In the genomic region with DNA sequence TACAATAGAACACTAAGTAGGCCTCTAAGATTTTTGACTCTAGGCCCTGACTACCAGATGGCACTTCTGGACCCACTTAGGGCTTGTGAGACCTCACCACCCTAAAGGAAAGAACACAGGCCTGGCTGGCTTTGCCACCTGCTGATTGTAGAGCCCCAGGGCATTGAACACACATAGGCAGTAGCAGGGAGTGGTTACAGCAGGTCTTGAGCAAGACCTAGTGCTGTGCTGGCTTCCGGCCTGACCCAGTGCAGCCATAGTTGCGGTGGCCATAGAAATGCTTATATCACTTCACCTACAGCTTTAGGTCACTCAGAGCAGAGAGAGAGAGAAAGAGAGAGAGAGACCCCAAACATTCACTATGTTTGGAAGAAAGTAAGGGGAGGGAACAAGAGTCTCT, we compare ENCODE assay signal across 30 cellular contexts.
"Had no signal": no experiment of that assay in that cellular context is flagged by ENCODE, and none has a peak within 500 bp of the region (broad histone marks: within the 10 kb centered on the region; RNA-seq: fewer than 3 reads in every experiment).

No MANE protein-coding gene starts in this region.

- DNase-seq: naive B cell; naive thymus-derived CD8-positive, alpha-beta T cell; nephron progenitor cell; nucleus accumbens; pancreas; right cardiac atrium; right lobe of liver; spleen; stimulated activated CD4-positive, alpha-beta T cell treated with anti-CD3 and anti-CD28 coated beads, Interleukin-12 subunit alpha, Interleukin-12 subunit beta, amount 100 ng/mL, for 4 hours; stimulated activated CD4-positive, alpha-beta T cell treated with anti-CD3 and anti-CD28 coated beads, Interleukin-1b, Interleukin-23, amount 100 ng/mL, for 48 hours; stimulated activated CD4-positive, alpha-beta T cell treated with anti-CD3 and anti-CD28 coated beads, Interleukin-4, amount 100 ng/mL, for 1 hour; stimulated activated CD4-positive, alpha-beta T cell treated with anti-CD3 and anti-CD28 coated beads, Interleukin-4, amount 100 ng/mL, for 4 hours; stimulated activated CD8-positive, alpha-beta memory T cell treated with anti-CD3 and anti-CD28 coated beads, Interleukin-4, amount 100 ng/mL, for 48 hours; stimulated activated naive CD4-positive, alpha-beta T cell; substantia nigra; testis; tibial artery; transverse colon; upper lobe of right lung; uterus had no signal

- H3K4me3 Mint-ChIP-seq: naive B cell; naive thymus-derived CD8-positive, alpha-beta T cell; natural killer cell treated with Interleukin-12 subunit alpha and Interleukin-12 subunit beta and Interleukin-15 and Interleukin-18, amount 100 ng/mL, for 72 hours; nephron progenitor cell; neural crest cell; stimulated activated memory B cell treated with anti-CD40 and anti-IgM and Interleukin-4, amounts not matched to agents 10 μg/mL and 1 μg/mL and 100 μg/mL, for 72 hours; stimulated activated naive CD8-positive, alpha-beta T cell treated with anti-CD3 and anti-CD28 coated beads, Interleukin-15, Interleukin-2, amounts not matched to agents 100 ng/mL and 50 ng/mL, for 24 hours; type B pancreatic cell had no signal

- H3K4me1 Mint-ChIP-seq: naive B cell; naive thymus-derived CD8-positive, alpha-beta T cell; nephron progenitor cell; neural crest cell; stimulated activated memory B cell treated with anti-CD40 and anti-IgM and Interleukin-4, amounts not matched to agents 10 μg/mL and 1 μg/mL and 100 μg/mL, for 72 hours had no signal

- H3K27ac Mint-ChIP-seq: naive B cell; naive thymus-derived CD8-positive, alpha-beta T cell; natural killer cell treated with Interleukin-12 subunit alpha and Interleukin-12 subunit beta and Interleukin-15 and Interleukin-18, amount 100 ng/mL, for 72 hours; nephron progenitor cell; stimulated activated memory B cell treated with anti-CD40 and anti-IgM and Interleukin-4, amounts not matched to agents 10 μg/mL and 1 μg/mL and 100 μg/mL, for 72 hours; stimulated activated naive CD8-positive, alpha-beta T cell treated with anti-CD3 and anti-CD28 coated beads, Interleukin-15, Interleukin-2, amounts not matched to agents 100 ng/mL and 50 ng/mL, for 24 hours; type B pancreatic cell had no signal

- H3K27ac ChIP-seq: neutrophil, pancreas, prostate gland, right lobe of liver, skin epidermis, spleen, suprapubic skin, testis, tibial artery, transverse colon, upper lobe of right lung, uterus had no signal

- H3K27me3 Mint-ChIP-seq: naive B cell; natural killer cell treated with Interleukin-12 subunit alpha and Interleukin-12 subunit beta and Interleukin-15 and Interleukin-18, amount 100 ng/mL, for 72 hours; stimulated activated memory B cell treated with anti-CD40 and anti-IgM and Interleukin-4, amounts not matched to agents 10 μg/mL and 1 μg/mL and 100 μg/mL, for 72 hours; stimulated activated naive CD8-positive, alpha-beta T cell treated with anti-CD3 and anti-CD28 coated beads, Interleukin-15, Interleukin-2, amounts not matched to agents 100 ng/mL and 50 ng/mL, for 24 hours; type B pancreatic cell had no signal

- H3K36me3 ChIP-seq: neutrophil, pancreas, prostate gland, right lobe of liver, spleen, suprapubic skin, tibial artery, transverse colon, upper lobe of right lung, uterus had no signal

- H3K9me3 ChIP-seq: neutrophil, pancreas, prostate gland, suprapubic skin, testis, transverse colon had no signal

- H3K4me3 ChIP-seq: pancreas, prostate gland, right lobe of liver, skin epidermis, smooth muscle cell, spleen, suprapubic skin, testis, tibial artery, transverse colon, upper lobe of right lung, uterus had no signal

- ATAC-seq: naive thymus-derived CD8-positive, alpha-beta T cell; natural killer cell treated with Interleukin-12 subunit alpha and Interleukin-12 subunit beta and Interleukin-15 and Interleukin-18, amount 100 ng/mL, for 72 hours; pancreas; right cardiac atrium; right lobe of liver; stimulated activated memory B cell treated with anti-CD40 and anti-IgM and Interleukin-4, amounts not matched to agents 10 μg/mL and 1 μg/mL and 100 μg/mL, for 72 hours; upper lobe of right lung had no signal

- H3K4me1 ChIP-seq: pancreas, prostate gland, right lobe of liver, spleen, suprapubic skin, testis, tibial artery, transverse colon, upper lobe of right lung, uterus had no signal

- H3K36me3 Mint-ChIP-seq: natural killer cell treated with Interleukin-12 subunit alpha and Interleukin-12 subunit beta and Interleukin-15 and Interleukin-18, amount 100 ng/mL, for 72 hours; stimulated activated memory B cell treated with anti-CD40 and anti-IgM and Interleukin-4, amounts not matched to agents 10 μg/mL and 1 μg/mL and 100 μg/mL, for 72 hours; type B pancreatic cell had no signal

- FAIRE-seq: pancreas had no signal
